ENCODE assay signal across 28 cellular contexts in the genomic region with DNA sequence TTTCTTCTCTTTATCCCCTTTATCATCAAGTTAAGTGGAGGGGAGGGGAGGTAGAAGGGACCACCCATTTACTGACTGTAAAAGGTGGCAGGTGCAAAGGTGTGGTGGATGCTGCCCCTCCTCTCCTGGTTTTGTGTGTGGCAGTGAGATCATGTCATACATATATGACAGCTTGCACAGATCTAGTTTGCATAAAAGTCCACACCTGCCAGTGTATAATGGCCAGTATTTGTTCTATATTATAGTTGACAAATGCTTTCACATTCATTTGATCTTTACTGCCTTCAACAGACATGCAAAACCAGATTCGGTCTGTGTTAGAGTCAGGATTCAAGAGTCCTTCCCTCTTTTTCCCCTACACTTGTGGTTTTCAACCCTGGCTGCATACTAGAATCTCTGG. TPM values are rescaled to one million over a fixed set of nuclear protein-coding genes. Genes with fewer than 3 reads are reported as not detected.
"Had no signal": no experiment of that assay in that cellular context is flagged by ENCODE, and none has a peak within 500 bp of the region (broad histone marks: within the 10 kb centered on the region; RNA-seq: fewer than 3 reads in every experiment).

No MANE protein-coding gene starts in this region.

- H3K36me3 ChIP-seq: ascending aorta, gastroesophageal sphincter, ovary, prostate gland, thoracic aorta, uterus, WERI-Rb-1 had no signal

- DNase-seq: activated CD4-positive, alpha-beta memory T cell treated with anti-CD3 and anti-CD28 coated beads for 36 hours; activated CD4-positive, alpha-beta T cell treated with anti-CD3 and anti-CD28 coated beads, Interleukin-2, amount 10 ng/mL, durations not matched to agents 24 days and 14 days; activated CD8-positive, alpha-beta memory T cell treated with anti-CD3 and anti-CD28 coated beads, Interleukin-2, amount 50 U/mL, for 4 hours; activated gamma-delta T cell; activated naive CD4-positive, alpha-beta T cell treated with anti-CD3 and anti-CD28 coated beads, Interleukin-2, amount 10 ng/mL, durations not matched to agents 7 days and 5 days; activated naive CD8-positive, alpha-beta T cell treated with anti-CD3 and anti-CD28 coated beads, Interleukin-2, amount 10 ng/mL, durations not matched to agents 7 days and 5 days; activated T-cell treated with anti-CD3 and anti-CD28 coated beads, Interleukin-2, amount 50 U/mL, for 1 hour; cortex of kidney; effector memory CD8-positive, alpha-beta T cell; hippocampal formation; left cardiac atrium; mammary epithelial cell; ovary; retina; stimulated activated CD4-positive, alpha-beta T cell treated with anti-CD3 and anti-CD28 coated beads, Interleukin-4, amount 100 ng/mL, for 24 hours; T1000; uterus; WERI-Rb-1 had no signal

- H3K27me3 ChIP-seq: ascending aorta, ovary, uterus had no signal

- H3K9me3 ChIP-seq: ascending aorta, gastroesophageal sphincter, ovary, prostate gland, thoracic aorta, uterus had no signal

- H3K27ac ChIP-seq: ascending aorta, gastroesophageal sphincter, ovary, prostate gland, skin epidermis, thoracic aorta, uterus, WERI-Rb-1 had no signal

- ATAC-seq: activated CD4-positive, CD25-positive, alpha-beta regulatory T cell treated with anti-CD3 and anti-CD28 coated beads, Interleukin-2, amount 50 U/mL, for 24 hours; gastroesophageal sphincter; left cardiac atrium; sciatic nerve had no signal

- H3K4me3 ChIP-seq: ascending aorta, gastroesophageal sphincter, ovary, prostate gland, skin epidermis, thoracic aorta, uterus had no signal

- H3K4me1 ChIP-seq: ascending aorta, gastroesophageal sphincter, prostate gland, uterus had no signal

RNA-seq across cellular contexts. Expression of gene TGFA, which starts 55.1 kb away (rescaled TPM):
- total RNA-seq: activated CD4-positive, alpha-beta T cell treated with anti-CD3 and anti-CD28 coated beads, Interleukin-2, amount 10 ng/mL, durations not matched to agents 24 days and 14 days; activated T-helper 1 cell treated with anti-CD3 and anti-CD28 coated beads, Interleukin-12 subunit alpha, Interleukin-12 subunit beta, Interleukin-2, Interleukin-4 antibody, amounts not matched to agents 30 ng/mL and 10 ng/mL and 1 ng/mL, durations not matched to agents 14 hours and 24 hours and 36 hours; fibroblast of lung; fibroblast of villous mesenchyme had no signal
